In genomic region chr19:48397263-48397635, GRCh38 we compare ENCODE assay signal across 1 cellular context.
TF ChIP-seq lines count a peak whose summit lies in the region.

No MANE protein-coding gene starts in this region.

TF ChIP-seq in GM12878, 131 proteins besides CTCF, POLR2A, EP300 and RAD21:
- no peak for TF ChIP-seq NRF1 (conservative IDR thresholded peaks at IDR 0.05; ENCODE audit: low read depth, low read length)
- no peak for TF ChIP-seq SIX5 (IDR thresholded peaks at IDR 0.05; ENCODE audit: low read depth, low read length, severe bottlenecking)
- TF ChIP-seq BCL3 (IDR thresholded peaks at IDR 0.05; ENCODE audit: borderline replicate concordance, insufficient read depth, low read depth, low read length, poor library complexity, severe bottlenecking), result no peak
- TF ChIP-seq NR2C2 (IDR thresholded peaks at IDR 0.05; ENCODE audit: borderline replicate concordance, control insufficient read depth, insufficient read length, low read depth), result no peak
- no peak for TF ChIP-seq FOS (IDR thresholded peaks at IDR 0.05; ENCODE audit: borderline replicate concordance, extremely low read depth, insufficient read length)
- TF ChIP-seq MTA2 (IDR thresholded peaks at IDR 0.05; ENCODE audit: low read depth), result no peak
- TF ChIP-seq RB1 (IDR thresholded peaks at IDR 0.05; ENCODE audit: borderline replicate concordance), result no peak
- TF ChIP-seq GATAD2B (conservative IDR thresholded peaks at IDR 0.05; ENCODE audit: low read depth), result no peak
- no peak for TF ChIP-seq MLLT1 (IDR thresholded peaks at IDR 0.05)
- TF ChIP-seq SREBF1 (IDR thresholded peaks at IDR 0.05; ENCODE audit: low read length), result no peak
- no peak for TF ChIP-seq RCOR1 (conservative IDR thresholded peaks at IDR 0.05; ENCODE audit: low read depth, low read length)
- TF ChIP-seq SMC3 (IDR thresholded peaks at IDR 0.05; ENCODE audit: borderline replicate concordance, low read length), result no peak
- TF ChIP-seq TBL1XR1 (IDR thresholded peaks at IDR 0.05; ENCODE audit: low read depth, low read length), result no peak
TF ChIP-seq in GM12878: peak in this region for 0.
